ENCODE assay signal across 9 cellular contexts in genomic region chrX:47573334-47574095, GRCh38. TPM values are rescaled to one million over a fixed set of nuclear protein-coding genes. Genes with fewer than 3 reads are reported as not detected.
DNase-seq lines count a peak whose midpoint lies in the region; ATAC-seq, FAIRE-seq and TF ChIP-seq lines count a peak whose summit lies in the region.
"Had no signal": no experiment of that assay in that cellular context is flagged by ENCODE, and none has a peak within 500 bp of the region (broad histone marks: within the 10 kb centered on the region; RNA-seq: fewer than 3 reads in every experiment).

No MANE protein-coding gene starts in this region.

- TF ChIP-seq CTCF in H1 (IDR thresholded peaks at IDR 0.05; ENCODE audit: control extremely low read depth in 1 of 3, insufficient read depth in 1 of 3, low read depth in 1 of 3, low read length in 3 of 3) (no peak), type B pancreatic cell (conservative IDR thresholded peaks at IDR 0.05) (no peak), OCI-LY7 (conservative IDR thresholded peaks at IDR 0.05; ENCODE audit: low read length) (no peak)

- H3K27me3 Mint-ChIP-seq in activated CD4-positive, alpha-beta T cell treated with anti-CD3 and anti-CD28 coated beads for 36 hours = peaks cover 4% of the 10 kb centered on the region
- peaks cover 4% of the 10 kb centered on the region for H3K27me3 Mint-ChIP-seq in type B pancreatic cell
- H3K27me3 Mint-ChIP-seq in CD8-positive, alpha-beta memory T cell = peaks cover 6 to 21% of the 10 kb centered on the region in 2 donors
- H3K27me3 Mint-ChIP-seq in activated CD4-positive, alpha-beta T cell treated with anti-CD3 and anti-CD28 coated beads, Interleukin-2, amount 10 ng/mL, durations not matched to agents 24 days and 14 days = peaks cover 2% of the 10 kb centered on the region

- H3K23ac ChIP-seq in H1 (ENCODE audit: insufficient read length) (no peak overlapping the region), mesenchymal stem cell (ENCODE audit: low read length in 2 of 2) (no peak overlapping the region)

- H3K4me3 ChIP-seq in H1 (ENCODE audit: extremely low read depth in 1 of 4, insufficient read depth in 2 of 4, low read depth in 3 of 4, low read length in 4 of 4) = peak overlapping the region; percentile 41 to 63 (median 46); a peak in 7 of 8 replicates
- peak overlapping the region in 1 of 2 experiments; percentile 58 for H3K4me3 ChIP-seq in mesenchymal stem cell (ENCODE audit: insufficient read depth in 1 of 2, low read depth in 1 of 2, low read length in 2 of 2)
- H3K4me3 ChIP-seq in OCI-LY7 (ENCODE audit: low read depth, low read length, poor library complexity, severe bottlenecking) = no peak overlapping the region
- H3K4me3 ChIP-seq in CD8-positive, alpha-beta memory T cell (ENCODE audit: low read length) = no peak overlapping the region

- no peaks in the 10 kb centered on the region for H3K9me2 ChIP-seq in OCI-LY7 (ENCODE audit: insufficient read depth, low read length)

- peaks cover 0 to 14% (median 8%) of the 10 kb centered on the region in 4 experiments; a peak in 5 of 7 replicates for H3K4me1 ChIP-seq in H1 (replicated peaks in 1 of 4; ENCODE audit: control insufficient read depth in 3 of 4, insufficient read depth in 4 of 4, low read length in 3 of 4)
- peaks cover 19% of the 10 kb centered on the region for H3K4me1 ChIP-seq in mesenchymal stem cell (ENCODE audit: control insufficient read depth, insufficient read depth, low read depth, low read length)
- H3K4me1 ChIP-seq in OCI-LY7 (ENCODE audit: insufficient read depth, low read length, poor library complexity, severe bottlenecking) = no peaks in the 10 kb centered on the region
- no peaks in the 10 kb centered on the region for H3K4me1 ChIP-seq in CD8-positive, alpha-beta memory T cell (ENCODE audit: insufficient read depth, low read length)

- H3K27ac Mint-ChIP-seq in activated CD4-positive, alpha-beta T cell treated with anti-CD3 and anti-CD28 coated beads for 36 hours = peak overlapping the region; percentile 31
- peak overlapping the region; percentile 62 for H3K27ac Mint-ChIP-seq in type B pancreatic cell
- H3K27ac Mint-ChIP-seq in CD8-positive, alpha-beta memory T cell = peak overlapping the region in 2 of 8 donors; percentile 12 to 50
- no peak overlapping the region for H3K27ac Mint-ChIP-seq in activated CD4-positive, alpha-beta T cell treated with anti-CD3 and anti-CD28 coated beads, Interleukin-2, amount 10 ng/mL, durations not matched to agents 24 days and 14 days

- H3K36me3 Mint-ChIP-seq in activated CD4-positive, alpha-beta T cell treated with anti-CD3 and anti-CD28 coated beads for 36 hours (ENCODE audit: low read depth) = peaks cover 30% of the 10 kb centered on the region
- peaks cover 19% of the 10 kb centered on the region for H3K36me3 Mint-ChIP-seq in type B pancreatic cell
- peaks cover 7 to 37% (median 8%) of the 10 kb centered on the region in 3 donors for H3K36me3 Mint-ChIP-seq in CD8-positive, alpha-beta memory T cell
- H3K36me3 Mint-ChIP-seq in activated CD4-positive, alpha-beta T cell treated with anti-CD3 and anti-CD28 coated beads, Interleukin-2, amount 10 ng/mL, durations not matched to agents 24 days and 14 days (ENCODE audit: low read depth) = peaks cover 31% of the 10 kb centered on the region

- 0 out of 3 replicates have a peak, but pooled peaks of 1 of the 2 experiments have one; percentile 25 for TF ChIP-seq EP300 in H1 (IDR thresholded peaks at IDR 0.05; ENCODE audit: borderline replicate concordance in 1 of 2, low read depth in 2 of 2, low read length in 2 of 2)

- H3K9ac ChIP-seq in H1 (replicated peaks in 1 of 4; ENCODE audit: extremely low read depth in 1 of 4, low read depth in 3 of 4, low read length in 3 of 4) (peak overlapping the region in 3 of 4 experiments; percentile 54 to 74 (median 60); a peak in 5 of 7 replicates), mesenchymal stem cell (ENCODE audit: low read length) (peak overlapping the region; percentile 59)

- H2BK15ac ChIP-seq in H1 (ENCODE audit: low read length) (0 out of 2 replicates have a peak overlapping the region, but pooled peaks have one; percentile 16), mesenchymal stem cell (ENCODE audit: low read depth, poor library complexity, severe bottlenecking) (no peak overlapping the region)

- peaks cover 14% of the 10 kb centered on the region for H3K4me1 Mint-ChIP-seq in activated CD4-positive, alpha-beta T cell treated with anti-CD3 and anti-CD28 coated beads for 36 hours
- peaks cover 13% of the 10 kb centered on the region for H3K4me1 Mint-ChIP-seq in type B pancreatic cell (ENCODE audit: unreplicated experiment)
- peaks cover 5 to 16% (median 10%) of the 10 kb centered on the region in 3 donors for H3K4me1 Mint-ChIP-seq in CD8-positive, alpha-beta memory T cell
- H3K4me1 Mint-ChIP-seq in activated CD4-positive, alpha-beta T cell treated with anti-CD3 and anti-CD28 coated beads, Interleukin-2, amount 10 ng/mL, durations not matched to agents 24 days and 14 days = peaks cover 13% of the 10 kb centered on the region

- no peak overlapping the region for H3K14ac ChIP-seq in H1 (ENCODE audit: insufficient read length)
- peak overlapping the region in 1 of 2 experiments; percentile 84 for H3K14ac ChIP-seq in mesenchymal stem cell (ENCODE audit: low read length in 2 of 2)

- peaks cover 0 to 10% (median 4%) of the 10 kb centered on the region in 4 experiments; a peak in 4 of 8 replicates for H3K36me3 ChIP-seq in H1 (ENCODE audit: control insufficient read depth in 2 of 4, insufficient read depth in 4 of 4, low read length in 3 of 4)
- peaks cover 22 to 29% of the 10 kb centered on the region in 2 experiments for H3K36me3 ChIP-seq in mesenchymal stem cell (ENCODE audit: control insufficient read depth in 1 of 2, insufficient read depth in 2 of 2, low read depth in 1 of 2, low read length in 2 of 2)
- peaks cover 27% of the 10 kb centered on the region for H3K36me3 ChIP-seq in OCI-LY7 (ENCODE audit: insufficient read depth, low read length)
- H3K36me3 ChIP-seq in CD8-positive, alpha-beta memory T cell (ENCODE audit: insufficient read depth, low read length) = peaks cover 9% of the 10 kb centered on the region

- H3K27me3 ChIP-seq in H1 (replicated peaks in 1 of 4; ENCODE audit: control insufficient read depth in 3 of 4, extremely low read depth in 1 of 4, insufficient read depth in 3 of 4, low read length in 3 of 4) (no peaks in the 10 kb centered on the region), mesenchymal stem cell (ENCODE audit: control insufficient read depth in 1 of 2, insufficient read depth in 1 of 2, low read length in 2 of 2) (no peaks in the 10 kb centered on the region)
- no peaks in the 10 kb centered on the region for H3K27me3 ChIP-seq in CD8-positive, alpha-beta memory T cell (ENCODE audit: insufficient read depth, low read length, poor library complexity, severe bottlenecking)

- no peak overlapping the region for H3K56ac ChIP-seq in H1 (replicated peaks; ENCODE audit: insufficient read length, low read depth, low read length)

- H4K8ac ChIP-seq in H1 (ENCODE audit: extremely low read depth, insufficient read depth, low read length) (peak overlapping the region; percentile 68), mesenchymal stem cell (ENCODE audit: low read length) (peak overlapping the region; percentile 98)

- H2BK5ac ChIP-seq in H1 (ENCODE audit: low read depth, low read length) (peak overlapping the region; percentile 83), mesenchymal stem cell (ENCODE audit: low read depth, low read length, poor library complexity, severe bottlenecking) (no peak overlapping the region)

- H4K20me1 ChIP-seq in H1 (replicated peaks in 1 of 2; ENCODE audit: control insufficient read depth in 1 of 2, insufficient read depth in 2 of 2, low read length in 2 of 2) = no peaks in the 10 kb centered on the region
- H4K20me1 ChIP-seq in OCI-LY7 (ENCODE audit: insufficient read depth, low read length) = no peaks in the 10 kb centered on the region

- peaks cover 7% of the 10 kb centered on the region; the same call in 1 of the 2 replicates for H3K23me2 ChIP-seq in H1 (ENCODE audit: low read depth, low read length)

- peak overlapping the region; percentile 10 for H4K91ac ChIP-seq in H1 (replicated peaks; ENCODE audit: insufficient read length, low read length)
- peak overlapping the region; percentile 94 for H4K91ac ChIP-seq in mesenchymal stem cell (ENCODE audit: low read length)

- no peak overlapping the region for H2BK120ac ChIP-seq in H1 (replicated peaks; ENCODE audit: low read depth, low read length)
- H2BK120ac ChIP-seq in mesenchymal stem cell (ENCODE audit: low read depth, low read length) = peak overlapping the region; percentile 94

- FAIRE-seq in H1 (lab: Jason Lieb, UNC) = peak; percentile 24

- H3K9me3 ChIP-seq in H1 (ENCODE audit: insufficient read depth in 2 of 2, low read depth in 1 of 2, low read length in 1 of 2) = no peaks in the 10 kb centered on the region
- H3K9me3 ChIP-seq in mesenchymal stem cell (ENCODE audit: control insufficient read depth, low read length) = peaks cover 2% of the 10 kb centered on the region
- no peaks in the 10 kb centered on the region for H3K9me3 ChIP-seq in OCI-LY7 (ENCODE audit: low read length)
- no peaks in the 10 kb centered on the region for H3K9me3 ChIP-seq in CD8-positive, alpha-beta memory T cell (ENCODE audit: low read length)

- peak overlapping the region; percentile 68 to 82 for H3K4me2 ChIP-seq in H1 (ENCODE audit: insufficient read depth in 1 of 2, low read depth in 2 of 2, low read length in 2 of 2)
- H3K4me2 ChIP-seq in mesenchymal stem cell (ENCODE audit: low read length, poor library complexity, severe bottlenecking) = peak overlapping the region; percentile 65
- no peak overlapping the region for H3K4me2 ChIP-seq in OCI-LY7 (ENCODE audit: low read length)

- H2AFZ ChIP-seq in H1 (ENCODE audit: low read length) = no peak overlapping the region
- H2AFZ ChIP-seq in mesenchymal stem cell (ENCODE audit: low read depth, low read length) = peak overlapping the region; percentile 4
- H2AFZ ChIP-seq in OCI-LY7 (ENCODE audit: low read length) = no peak overlapping the region

- DNase-seq in activated CD4-positive, alpha-beta T cell treated with anti-CD3 and anti-CD28 coated beads for 36 hours = no peak
- no peak for DNase-seq in activated CD4-positive, alpha-beta T cell treated with anti-CD3 and anti-CD28 coated beads for 1 hour
- DNase-seq in H1 (ENCODE audit: low read depth in 1 of 2, low spot score in 2 of 2) (peak in 1 of 2 experiments; percentile 69), mesenchymal stem cell (peak; percentile 43), type B pancreatic cell (ENCODE audit: extremely low spot score, unreplicated experiment) (no peak), OCI-LY7 (ENCODE audit: low spot score) (no peak)
- DNase-seq in CD8-positive, alpha-beta memory T cell = no peak
- DNase-seq in activated CD4-positive, alpha-beta T cell treated with anti-CD3 and anti-CD28 coated beads, Interleukin-2, amount 10 ng/mL, durations not matched to agents 24 days and 14 days = no peak
- DNase-seq: NCI-H1436 had no signal

- H2AK5ac ChIP-seq in H1 (ENCODE audit: low read depth, low read length) (peak overlapping the region; percentile 82), mesenchymal stem cell (ENCODE audit: low read length, severe bottlenecking) (peak overlapping the region; percentile 92)

- 14% methylated on average over 10 of the region's 21 CpGs; no CpG with 5 or more reads in 1 of the 2 experiments for WGBS in H1 (ENCODE audit: extremely low coverage in 1 of 2, insufficient coverage in 1 of 2, insufficient read length in 1 of 2, insufficient replicate concordance in 2 of 2, low coverage in 1 of 2, low lambda C conversion rate in 2 of 2, missing lambda C conversion rate in 1 of 2), 2 experiments
- 12% methylated on average over 17 of the region's 21 CpGs for WGBS in mesenchymal stem cell

- H3K79me2 ChIP-seq in H1 (ENCODE audit: control insufficient read depth in 1 of 2, insufficient read depth in 2 of 2, low read length in 2 of 2) (no peaks in the 10 kb centered on the region), OCI-LY7 (ENCODE audit: insufficient read depth, low read depth, low read length) (no peaks in the 10 kb centered on the region)

- TF ChIP-seq RAD21 in H1 (IDR thresholded peaks at IDR 0.05 in 1 of 2, conservative IDR thresholded peaks at IDR 0.05 in 1 of 2; ENCODE audit: low read depth in 2 of 2, low read length in 2 of 2) = 0 out of 4 replicates have a peak, but pooled peaks of 1 of the 2 experiments have one; percentile 8

- H3K18ac ChIP-seq in H1 (ENCODE audit: extremely low read depth, low read length) (peak overlapping the region; percentile 71), mesenchymal stem cell (ENCODE audit: low read depth in 1 of 2, low read length in 2 of 2) (peak overlapping the region; percentile 92 to 93)

- peak overlapping the region; percentile 35 for H3K4me3 Mint-ChIP-seq in activated CD4-positive, alpha-beta T cell treated with anti-CD3 and anti-CD28 coated beads for 36 hours
- peak overlapping the region; percentile 74 for H3K4me3 Mint-ChIP-seq in type B pancreatic cell
- peak overlapping the region in 3 of 7 donors; percentile 27 to 84 (median 37) for H3K4me3 Mint-ChIP-seq in CD8-positive, alpha-beta memory T cell
- H3K4me3 Mint-ChIP-seq in activated CD4-positive, alpha-beta T cell treated with anti-CD3 and anti-CD28 coated beads, Interleukin-2, amount 10 ng/mL, durations not matched to agents 24 days and 14 days = no peak overlapping the region

- H3K9me3 Mint-ChIP-seq in activated CD4-positive, alpha-beta T cell treated with anti-CD3 and anti-CD28 coated beads for 36 hours (ENCODE audit: low read depth) = no peaks in the 10 kb centered on the region
- H3K9me3 Mint-ChIP-seq in type B pancreatic cell = no peaks in the 10 kb centered on the region
- no peaks in the 10 kb centered on the region for H3K9me3 Mint-ChIP-seq in CD8-positive, alpha-beta memory T cell
- no peaks in the 10 kb centered on the region for H3K9me3 Mint-ChIP-seq in activated CD4-positive, alpha-beta T cell treated with anti-CD3 and anti-CD28 coated beads, Interleukin-2, amount 10 ng/mL, durations not matched to agents 24 days and 14 days

- intact Hi-C loops in activated CD4-positive, alpha-beta T cell treated with anti-CD3 and anti-CD28 coated beads for 36 hours (cut with DNase I, micrococcal nuclease) = no loop called here
- intact Hi-C loops in OCI-LY7 (cut with micrococcal nuclease; ENCODE audit: unreplicated experiment) = no loop called here
- intact Hi-C loops in activated CD4-positive, alpha-beta T cell treated with anti-CD3 and anti-CD28 coated beads, Interleukin-2, amount 10 ng/mL, durations not matched to agents 24 days and 14 days (cut with micrococcal nuclease) = no loop called here

- H3K27ac ChIP-seq in H1 (ENCODE audit: low read depth, low read length) (peak overlapping the region; percentile 85; the same call in 1 of the 2 replicates), mesenchymal stem cell (ENCODE audit: low read length, poor library complexity, severe bottlenecking) (peak overlapping the region; percentile 68), OCI-LY7 (ENCODE audit: low read depth, low read length, poor library complexity, severe bottlenecking) (no peak overlapping the region)
- no peak overlapping the region for H3K27ac ChIP-seq in CD8-positive, alpha-beta memory T cell (ENCODE audit: low read depth, low read length)

- CTCF ChIA-PET in activated CD4-positive, alpha-beta T cell treated with anti-CD3 and anti-CD28 coated beads for 36 hours (lab: Charles Lee) = no interaction called here
- CTCF ChIA-PET in H1 (lab: Charles Lee; ENCODE audit: partially characterized antibody) = interaction anchor here (0.7 to 1.6 kb wide), 5 partner anchors 9 to 70 kb away, joined by 3 to 5 read pairs (median 4); partner anchors contain the start of gene TIMP1
- CTCF ChIA-PET in OCI-LY7 (lab: Charles Lee; ENCODE audit: unreplicated experiment) = interaction anchor here (0.5 kb wide), 1 partner anchor 9 kb away, joined by 4 read pairs; no protein-coding TSS in a partner anchor
- CTCF ChIA-PET in CD8-positive, alpha-beta memory T cell (lab: Charles Lee) = no interaction called here

- H2BK20ac ChIP-seq in H1 (ENCODE audit: low read length) = no peak overlapping the region

- no peak for ATAC-seq in activated CD4-positive, alpha-beta T cell treated with anti-CD3 and anti-CD28 coated beads for 36 hours

- TF ChIP-seq POLR2A in H1 (IDR thresholded peaks at IDR 0.05; ENCODE audit: control extremely low read depth in 1 of 2, low read depth in 2 of 2, low read length in 2 of 2) = peak in 1 of 2 experiments; percentile 34; a peak in 1 of 3 replicates

- peak overlapping the region; percentile 86 for H4K5ac ChIP-seq in H1 (ENCODE audit: insufficient read length, low read depth, low read length)

- H3K4ac ChIP-seq in H1 (replicated peaks; ENCODE audit: insufficient read length, low read depth, low read length) (no peak overlapping the region), mesenchymal stem cell (ENCODE audit: low read depth in 1 of 2, low read length in 2 of 2) (peak overlapping the region in 1 of 2 experiments; percentile 61)

- H3K79me1 ChIP-seq in H1 (ENCODE audit: low read depth, low read length) (no peaks in the 10 kb centered on the region), mesenchymal stem cell (replicated peaks; ENCODE audit: low read length, poor library complexity, severe bottlenecking) (peaks cover 12% of the 10 kb centered on the region)

- POLR2A ChIA-PET in activated CD4-positive, alpha-beta T cell treated with anti-CD3 and anti-CD28 coated beads for 36 hours (lab: Charles Lee) = no interaction called here
- POLR2A ChIA-PET in H1 (lab: Charles Lee; ENCODE audit: partially characterized antibody) (interaction anchor here (0.6 to 2.6 kb wide), 13 partner anchors 9 to 1359 kb away, joined by 3 to 11 read pairs (median 4); partner anchors contain the start of genes ARAF, SYN1 and TIMP1), OCI-LY7 (lab: Charles Lee) (no interaction called here)
- POLR2A ChIA-PET in CD8-positive, alpha-beta memory T cell (lab: Charles Lee) = no interaction called here

- BruUV-seq in OCI-LY7 (replicated peaks; lab: Mats Ljungman, UMichigan) = no TSS peak

- H2BK12ac ChIP-seq in H1 (ENCODE audit: low read depth, low read length) = peak overlapping the region; percentile 95
- H2BK12ac ChIP-seq in mesenchymal stem cell (ENCODE audit: low read length in 2 of 2) = peak overlapping the region in 1 of 2 experiments; percentile 72

RNA-seq across cellular contexts. Expression of gene TIMP1, which starts 8.7 kb away (rescaled TPM):
- total RNA-seq in activated CD4-positive, alpha-beta T cell treated with anti-CD3 and anti-CD28 coated beads for 36 hours = 10 to 100 TPM; 40.3 to 48.4 TPM
- 58.6 and 62.5 TPM in 2 replicates for total RNA-seq in H1 (2021; fragmentation: NEBNext Ultra II Directional; extraction: Animal tissue kit (Norgen Biotek cat#: 25700))
- polyA plus RNA-seq in H1 (2011; rRNA removed) = 142 and 150 TPM in 2 replicates
- polyA plus RNA-seq in H1 (2011; cell fraction: cytosol; rRNA removed) = 69.7 TPM
- 88.2 TPM for polyA plus RNA-seq in H1 (2011; cell fraction: nucleus; rRNA removed)
- polyA plus RNA-seq in H1 (2012, experiment 1 of 2) = 81.9 to 101 TPM (median 98.2 TPM) in 4 replicates
- 154 TPM for polyA plus RNA-seq in H1 (2012, experiment 2 of 2)
- 90.2 TPM for polyA plus RNA-seq in H1 (2013, experiment 1 of 2)
- 106 TPM for polyA plus RNA-seq in H1 (2013, experiment 2 of 2)
- polyA minus RNA-seq in H1 (2011; rRNA and poly(A)+ RNA removed) = 93.8 and 111 TPM in 2 replicates
- polyA minus RNA-seq in H1 (2011; cell fraction: cytosol; rRNA and poly(A)+ RNA removed) = 64.3 TPM
- polyA minus RNA-seq in H1 (2011; cell fraction: nucleus; rRNA and poly(A)+ RNA removed) = 34.6 TPM
- polyA plus RNA-seq in mesenchymal stem cell (2013, experiment 1 of 2) = 826 TPM
- 856 TPM for polyA plus RNA-seq in mesenchymal stem cell (2013, experiment 2 of 2)
- total RNA-seq in type B pancreatic cell (ENCODE audit: low replicate concordance) (31.8 and 95.4 TPM in 2 replicates), OCI-LY7 (2022) (0.83 TPM in 1 of 2 replicates, not detected in the other)
- not detected in 2 replicates for total RNA-seq in OCI-LY7 (2014; rRNA removed; shearing (Covaris generic))
- 1 to 10 TPM; 6.9 to 7.8 TPM for total RNA-seq in CD8-positive, alpha-beta memory T cell
- 170 TPM for polyA plus RNA-seq in CD8-positive, alpha-beta memory T cell
- total RNA-seq in activated CD4-positive, alpha-beta T cell treated with anti-CD3 and anti-CD28 coated beads, Interleukin-2, amount 10 ng/mL, durations not matched to agents 24 days and 14 days = 65.2 and 65.6 TPM in 2 replicates

RNA-seq across cellular contexts. Expression of gene ARAF, which starts 12.5 kb away (rescaled TPM):
- total RNA-seq in activated CD4-positive, alpha-beta T cell treated with anti-CD3 and anti-CD28 coated beads for 36 hours = 10 to 100 TPM; 58.8 to 59.2 TPM
- total RNA-seq in H1 (2021; fragmentation: NEBNext Ultra II Directional; extraction: Animal tissue kit (Norgen Biotek cat#: 25700)) = 45.2 and 48.3 TPM in 2 replicates
- 39.0 and 56.8 TPM in 2 replicates for polyA plus RNA-seq in H1 (2011; rRNA removed)
- 32.0 TPM for polyA plus RNA-seq in H1 (2011; cell fraction: cytosol; rRNA removed)
- polyA plus RNA-seq in H1 (2011; cell fraction: nucleus; rRNA removed) = 111 TPM
- polyA plus RNA-seq in H1 (2012, experiment 1 of 2) = 25.7 to 47.0 TPM (median 43.2 TPM) in 4 replicates
- polyA plus RNA-seq in H1 (2012, experiment 2 of 2) = 37.8 TPM
- 34.6 TPM for polyA plus RNA-seq in H1 (2013, experiment 1 of 2)
- 37.9 TPM for polyA plus RNA-seq in H1 (2013, experiment 2 of 2)
- polyA minus RNA-seq in H1 (2011; rRNA and poly(A)+ RNA removed) = 75.5 and 77.0 TPM in 2 replicates
- polyA minus RNA-seq in H1 (2011; cell fraction: cytosol; rRNA and poly(A)+ RNA removed) = 21.1 TPM
- 27.7 TPM for polyA minus RNA-seq in H1 (2011; cell fraction: nucleus; rRNA and poly(A)+ RNA removed)
- 54.0 TPM for polyA plus RNA-seq in mesenchymal stem cell (2013, experiment 1 of 2)
- 53.1 TPM for polyA plus RNA-seq in mesenchymal stem cell (2013, experiment 2 of 2)
- total RNA-seq in type B pancreatic cell (ENCODE audit: low replicate concordance) = 56.2 and 60.7 TPM in 2 replicates
- total RNA-seq in OCI-LY7 (2014; rRNA removed; shearing (Covaris generic)) = 13.2 and 28.9 TPM in 2 replicates
- 52.4 and 58.2 TPM in 2 replicates for total RNA-seq in OCI-LY7 (2022)
- total RNA-seq in CD8-positive, alpha-beta memory T cell = 10 to 100 TPM; 85.0 to 88.6 TPM
- polyA plus RNA-seq in CD8-positive, alpha-beta memory T cell = 99.4 TPM
- 77.3 and 78.9 TPM in 2 replicates for total RNA-seq in activated CD4-positive, alpha-beta T cell treated with anti-CD3 and anti-CD28 coated beads, Interleukin-2, amount 10 ng/mL, durations not matched to agents 24 days and 14 days

RNA-seq across cellular contexts. Expression of gene SYN1, which starts 46.1 kb away (rescaled TPM):
- total RNA-seq in activated CD4-positive, alpha-beta T cell treated with anti-CD3 and anti-CD28 coated beads for 36 hours = under 1 TPM; 0.82 to 0.98 TPM
- 12.9 and 14.1 TPM in 2 replicates for total RNA-seq in H1 (2021; fragmentation: NEBNext Ultra II Directional; extraction: Animal tissue kit (Norgen Biotek cat#: 25700))
- 2.1 and 3.2 TPM in 2 replicates for polyA plus RNA-seq in H1 (2011; rRNA removed)
- polyA plus RNA-seq in H1 (2011; cell fraction: cytosol; rRNA removed) = 1.0 TPM
- 2.6 TPM for polyA plus RNA-seq in H1 (2011; cell fraction: nucleus; rRNA removed)
- polyA plus RNA-seq in H1 (2012, experiment 1 of 2) = 11.1 to 15.0 TPM (median 11.8 TPM) in 4 replicates
- polyA plus RNA-seq in H1 (2012, experiment 2 of 2) = 24.3 TPM
- polyA plus RNA-seq in H1 (2013, experiment 1 of 2) = 21.4 TPM
- 19.7 TPM for polyA plus RNA-seq in H1 (2013, experiment 2 of 2)
- 3.5 and 4.8 TPM in 2 replicates for polyA minus RNA-seq in H1 (2011; rRNA and poly(A)+ RNA removed)
- 6.9 TPM for polyA minus RNA-seq in H1 (2011; cell fraction: cytosol; rRNA and poly(A)+ RNA removed)
- polyA minus RNA-seq in H1 (2011; cell fraction: nucleus; rRNA and poly(A)+ RNA removed) = 3.6 TPM
- polyA plus RNA-seq in mesenchymal stem cell (2013, experiment 1 of 2) = 5.5 TPM
- 5.5 TPM for polyA plus RNA-seq in mesenchymal stem cell (2013, experiment 2 of 2)
- total RNA-seq in type B pancreatic cell (ENCODE audit: low replicate concordance) (3.7 and 4.2 TPM in 2 replicates), OCI-LY7 (2022) (not detected in 2 replicates)
- total RNA-seq in OCI-LY7 (2014; rRNA removed; shearing (Covaris generic)) = not detected in 2 replicates
- under 1 TPM; 0.35 to 0.60 TPM for total RNA-seq in CD8-positive, alpha-beta memory T cell
- 0.94 TPM for polyA plus RNA-seq in CD8-positive, alpha-beta memory T cell
- 0.49 and 0.54 TPM in 2 replicates for total RNA-seq in activated CD4-positive, alpha-beta T cell treated with anti-CD3 and anti-CD28 coated beads, Interleukin-2, amount 10 ng/mL, durations not matched to agents 24 days and 14 days

RNA-seq across cellular contexts. Expression of gene CFP, which starts 56.2 kb away (rescaled TPM):
- total RNA-seq in activated CD4-positive, alpha-beta T cell treated with anti-CD3 and anti-CD28 coated beads for 36 hours = 1 to 10 TPM; 2.4 to 4.7 TPM
- total RNA-seq in H1 (2021; fragmentation: NEBNext Ultra II Directional; extraction: Animal tissue kit (Norgen Biotek cat#: 25700)) = 2.2 and 2.4 TPM in 2 replicates
- 0.76 and 1.4 TPM in 2 replicates for polyA plus RNA-seq in H1 (2011; rRNA removed)
- polyA plus RNA-seq in H1 (2011; cell fraction: cytosol; rRNA removed) = 1.2 TPM
- 3.1 TPM for polyA plus RNA-seq in H1 (2011; cell fraction: nucleus; rRNA removed)
- 1.7 to 2.9 TPM (median 2.4 TPM) in 4 replicates for polyA plus RNA-seq in H1 (2012, experiment 1 of 2)
- polyA plus RNA-seq in H1 (2012, experiment 2 of 2) = 1.9 TPM
- polyA plus RNA-seq in H1 (2013, experiment 1 of 2) = 3.2 TPM
- polyA plus RNA-seq in H1 (2013, experiment 2 of 2) = 3.1 TPM
- 0.28 and 0.63 TPM in 2 replicates for polyA minus RNA-seq in H1 (2011; rRNA and poly(A)+ RNA removed)
- 0.37 TPM for polyA minus RNA-seq in H1 (2011; cell fraction: cytosol; rRNA and poly(A)+ RNA removed)
- polyA minus RNA-seq in H1 (2011; cell fraction: nucleus; rRNA and poly(A)+ RNA removed) = 0.60 TPM
- 0.36 TPM for polyA plus RNA-seq in mesenchymal stem cell (2013, experiment 1 of 2)
- polyA plus RNA-seq in mesenchymal stem cell (2013, experiment 2 of 2) = 0.26 TPM
- total RNA-seq in type B pancreatic cell (ENCODE audit: low replicate concordance) (0.50 and 0.51 TPM in 2 replicates), OCI-LY7 (2022) (4.1 and 4.2 TPM in 2 replicates)
- total RNA-seq in OCI-LY7 (2014; rRNA removed; shearing (Covaris generic)) = 2.0 and 4.7 TPM in 2 replicates
- 1 to 10 TPM; 1.8 to 2.3 TPM for total RNA-seq in CD8-positive, alpha-beta memory T cell
- 1.4 TPM for polyA plus RNA-seq in CD8-positive, alpha-beta memory T cell
- total RNA-seq in activated CD4-positive, alpha-beta T cell treated with anti-CD3 and anti-CD28 coated beads, Interleukin-2, amount 10 ng/mL, durations not matched to agents 24 days and 14 days = 4.0 and 4.4 TPM in 2 replicates

Comparison
In these comparisons a context has a peak if more than half of its experiments do, and no peak if none do; other contexts are left out.
1. H3K27ac ChIP-seq: peak in H1 (single experiment) and mesenchymal stem cell (single experiment); none in OCI-LY7 (single experiment) and CD8-positive, alpha-beta memory T cell (single experiment).
2. H3K4me3 ChIP-seq: peak in H1 (4 of 4); none in OCI-LY7 (single experiment) and CD8-positive, alpha-beta memory T cell (single experiment).
3. RNA of gene TIMP1, which starts 8.7 kb away (total RNA-seq): 31.8 to 95.4 TPM in type B pancreatic cell, 65.2 to 65.6 TPM in activated CD4-positive, alpha-beta T cell treated with anti-CD3 and anti-CD28 coated beads, Interleukin-2, amount 10 ng/mL, durations not matched to agents 24 days and 14 days, 58.6 to 62.5 TPM in H1, 40.3 to 48.4 TPM in activated CD4-positive, alpha-beta T cell treated with anti-CD3 and anti-CD28 coated beads for 36 hours and 6.9 to 7.8 TPM in CD8-positive, alpha-beta memory T cell; 0.83 TPM in OCI-LY7; every median in the first group is over 4 times any median in the second.
4. CTCF ChIA-PET loops: an anchor here in H1 (0.7 to 1.6 kb wide) and OCI-LY7 (0.5 kb wide); none called in activated CD4-positive, alpha-beta T cell treated with anti-CD3 and anti-CD28 coated beads for 36 hours and CD8-positive, alpha-beta memory T cell.